In genomic region chr19:30254789-30255188, GRCh38 we compare ENCODE assay signal across 22 cellular contexts.
"Had no signal": no experiment of that assay in that cellular context is flagged by ENCODE, and none has a peak within 500 bp of the region (broad histone marks: within the 10 kb centered on the region; RNA-seq: fewer than 3 reads in every experiment).

No MANE protein-coding gene starts in this region.

- H3K27ac ChIP-seq: ascending aorta, cardiac muscle cell, Peyer's patch, SJSA1 had no signal

- ATAC-seq: activated CD8-positive, alpha-beta T cell treated with anti-CD3 and anti-CD28 coated beads for 36 hours had no signal

- H3K4me1 ChIP-seq: ascending aorta, Peyer's patch, SJSA1 had no signal

- FAIRE-seq: TTC549 had no signal

- H3K27me3 ChIP-seq: ascending aorta, cardiac muscle cell, Peyer's patch had no signal

- DNase-seq: activated CD4-positive, alpha-beta T cell treated with anti-CD3 and anti-CD28 coated beads, Interleukin-2, amount 10 ng/mL, durations not matched to agents 24 days and 14 days; activated CD4-positive, alpha-beta T cell treated with anti-CD3 and anti-CD28 coated beads, Interleukin-2, amount 50 U/mL, for 4 hours; activated CD8-positive, alpha-beta T cell treated with anti-CD3 and anti-CD28 coated beads for 36 hours; activated gamma-delta T cell; activated naive CD4-positive, alpha-beta T cell treated with Interleukin-2 at 50 U/mL for 16 hours; activated naive CD8-positive, alpha-beta T cell treated with anti-CD3 and anti-CD28 coated beads, Interleukin-2, amount 10 ng/mL, durations not matched to agents 7 days and 5 days; activated T-cell treated with anti-CD3 and anti-CD28 coated beads, Interleukin-2, amount 50 U/mL, for 24 hours; amygdala; NCI-H1105; NCI-H1417 treated with DMSO at 0.1 percent for 48 hours; NCI-H187 treated with DMSO at 0.1 percent for 48 hours; NCI-H2081 treated with DMSO at 0.1 percent for 48 hours; NCI-H345; NCI-H524 treated with DMSO at 0.1 percent for 48 hours; Peyer's patch; RPMI8226; SHP77 treated with DMSO at 0.1 percent for 48 hours; SK-N-SH had no signal

- H3K9ac ChIP-seq: SK-N-SH had no signal

- H3K9me2 ChIP-seq: SK-N-SH had no signal

- H3K4me3 ChIP-seq: ascending aorta, cardiac muscle cell, Peyer's patch, SJSA1 had no signal

- H3K9me3 ChIP-seq: ascending aorta, Peyer's patch, SJSA1, SK-N-SH had no signal

- H3K36me3 ChIP-seq: ascending aorta, cardiac muscle cell, Peyer's patch, SJSA1 had no signal

- H3K4me2 ChIP-seq: SK-N-SH had no signal
